In genomic region chr11:1747753-1748466, GRCh38 we compare ENCODE assay signal across 12 cellular contexts. TPM values are rescaled to one million over a fixed set of nuclear protein-coding genes. Genes with fewer than 3 reads are reported as not detected.
DNase-seq lines count a peak whose midpoint lies in the region; ATAC-seq and TF ChIP-seq lines count a peak whose summit lies in the region.
"Had no signal": no experiment of that assay in that cellular context is flagged by ENCODE, and none has a peak within 500 bp of the region (broad histone marks: within the 10 kb centered on the region; RNA-seq: fewer than 3 reads in every experiment).

No MANE protein-coding gene starts in this region.

- intact Hi-C loops in heart left ventricle (cut with DNase I): no loop called here
- intact Hi-C loops in posterior vena cava (cut with DNase I): no loop called here

- peak overlapping the region in 8 of 10 experiments; percentile 16 to 57 (median 36); a peak in 10 of 20 replicates for H3K4me3 ChIP-seq in BLaER1 treated with 17β-estradiol and CSF1 and Interleukin-3, amounts not matched to agents 10 nM and 100 nM
- H3K4me3 ChIP-seq in heart left ventricle: peak overlapping the region in 11 of 12 donors; percentile 5 to 53 (median 44)

- peaks cover 0 to 29% (median 24%) of the 10 kb centered on the region in 11 experiments; a peak in 19 of 22 replicates for H3K27me3 ChIP-seq in BLaER1 treated with 17β-estradiol and CSF1 and Interleukin-3, amounts not matched to agents 10 nM and 100 nM
- H3K27me3 ChIP-seq in heart left ventricle: peaks cover 0 to 13% (median 3%) of the 10 kb centered on the region in 9 donors

- peaks cover 63 to 70% (median 67%) of the 10 kb centered on the region in 10 experiments for H3K4me1 ChIP-seq in BLaER1 treated with 17β-estradiol and CSF1 and Interleukin-3, amounts not matched to agents 10 nM and 100 nM
- H3K4me1 ChIP-seq in heart left ventricle: peaks cover 5 to 61% (median 36%) of the 10 kb centered on the region in 12 donors

- peaks cover 0 to 17% (median 6%) of the 10 kb centered on the region in 11 experiments; a peak in 13 of 22 replicates for H3K36me3 ChIP-seq in BLaER1 treated with 17β-estradiol and CSF1 and Interleukin-3, amounts not matched to agents 10 nM and 100 nM
- H3K36me3 ChIP-seq in heart left ventricle: peaks cover 0 to 10% (median 6%) of the 10 kb centered on the region in 9 donors

- H3K4me2 ChIP-seq in BLaER1 treated with 17β-estradiol and CSF1 and Interleukin-3, amounts not matched to agents 10 nM and 100 nM: peak overlapping the region; percentile 48 to 100 (median 94)

- H3K27ac Mint-ChIP-seq in activated naive CD8-positive, alpha-beta T cell treated with anti-CD3 and anti-CD28 coated beads for 36 hours: no peak overlapping the region
- no peak overlapping the region for H3K27ac Mint-ChIP-seq in activated naive CD4-positive, alpha-beta T cell treated with anti-CD3 and anti-CD28 coated beads, Interleukin-2, amount 10 ng/mL, durations not matched to agents 7 days and 5 days

- WGBS in heart left ventricle, 4 donors: 44 to 84% (median 52%) methylated on average over 19 to 50 of the region's 50 CpGs

- H3K9me3 ChIP-seq in BLaER1 treated with 17β-estradiol and CSF1 and Interleukin-3, amounts not matched to agents 10 nM and 100 nM (replicated peaks in 1 of 11): no peaks in the 10 kb centered on the region
- H3K9me3 ChIP-seq in heart left ventricle: no peaks in the 10 kb centered on the region

- peaks cover 17% of the 10 kb centered on the region for H3K4me1 Mint-ChIP-seq in activated naive CD8-positive, alpha-beta T cell treated with anti-CD3 and anti-CD28 coated beads for 36 hours
- H3K4me1 Mint-ChIP-seq in activated naive CD4-positive, alpha-beta T cell treated with anti-CD3 and anti-CD28 coated beads, Interleukin-2, amount 10 ng/mL, durations not matched to agents 7 days and 5 days: peaks cover 10% of the 10 kb centered on the region

- H3K27ac ChIP-seq in BLaER1 treated with 17β-estradiol and CSF1 and Interleukin-3, amounts not matched to agents 10 nM and 100 nM: peak overlapping the region in 1 of 11 experiments; percentile 38; a peak in 1 of 22 replicates
- no peak overlapping the region for H3K27ac ChIP-seq in heart left ventricle

- TF ChIP-seq POLR2A in heart left ventricle (IDR thresholded peaks at IDR 0.05): no peak

- peaks cover 25% of the 10 kb centered on the region for H3K27me3 Mint-ChIP-seq in activated naive CD8-positive, alpha-beta T cell treated with anti-CD3 and anti-CD28 coated beads for 36 hours
- H3K27me3 Mint-ChIP-seq in activated naive CD4-positive, alpha-beta T cell treated with anti-CD3 and anti-CD28 coated beads, Interleukin-2, amount 10 ng/mL, durations not matched to agents 7 days and 5 days: peaks cover 53% of the 10 kb centered on the region

- no peak for DNase-seq in activated naive CD8-positive, alpha-beta T cell treated with anti-CD3 and anti-CD28 coated beads for 36 hours
- DNase-seq in heart left ventricle (peak in 1 of 5 donors; percentile 49), posterior vena cava (ENCODE audit: low spot score) (peak; percentile 81), ecto neural progenitor cell (ENCODE audit: low spot score) (no peak)
- no peak for DNase-seq in activated naive CD4-positive, alpha-beta T cell treated with anti-CD3 and anti-CD28 coated beads, Interleukin-2, amount 10 ng/mL, durations not matched to agents 7 days and 5 days
- DNase-seq: NCI-H1105 had no signal

- H3K9ac ChIP-seq in BLaER1 treated with 17β-estradiol and CSF1 and Interleukin-3, amounts not matched to agents 10 nM and 100 nM: peak overlapping the region in 5 of 11 experiments; percentile 8 to 36 (median 26); a peak in 5 of 22 replicates

- no peak for TF ChIP-seq CTCF in heart left ventricle (IDR thresholded peaks at IDR 0.05)

- H3K9me3 Mint-ChIP-seq in activated naive CD8-positive, alpha-beta T cell treated with anti-CD3 and anti-CD28 coated beads for 36 hours: no peaks in the 10 kb centered on the region
- peaks cover 10% of the 10 kb centered on the region for H3K9me3 Mint-ChIP-seq in activated naive CD4-positive, alpha-beta T cell treated with anti-CD3 and anti-CD28 coated beads, Interleukin-2, amount 10 ng/mL, durations not matched to agents 7 days and 5 days

- ATAC-seq in heart left ventricle (peak in 1 of 4 donors; percentile 8), GM21576 (IDR thresholded peaks at IDR 0.05; ENCODE audit: unreplicated experiment) (no peak), GM18868 (IDR thresholded peaks at IDR 0.05; ENCODE audit: unreplicated experiment) (no peak)

- CTCF ChIA-PET in activated naive CD4-positive, alpha-beta T cell treated with anti-CD3 and anti-CD28 coated beads, Interleukin-2, amount 10 ng/mL, durations not matched to agents 7 days and 5 days (lab: Charles Lee): no interaction called here

- no peaks in the 10 kb centered on the region for H3K36me3 Mint-ChIP-seq in activated naive CD8-positive, alpha-beta T cell treated with anti-CD3 and anti-CD28 coated beads for 36 hours
- peaks cover 5% of the 10 kb centered on the region for H3K36me3 Mint-ChIP-seq in activated naive CD4-positive, alpha-beta T cell treated with anti-CD3 and anti-CD28 coated beads, Interleukin-2, amount 10 ng/mL, durations not matched to agents 7 days and 5 days

- peak overlapping the region; percentile 8 for H3K4me3 Mint-ChIP-seq in activated naive CD8-positive, alpha-beta T cell treated with anti-CD3 and anti-CD28 coated beads for 36 hours
- no peak overlapping the region for H3K4me3 Mint-ChIP-seq in activated naive CD4-positive, alpha-beta T cell treated with anti-CD3 and anti-CD28 coated beads, Interleukin-2, amount 10 ng/mL, durations not matched to agents 7 days and 5 days

- H4K20me1 ChIP-seq in BLaER1 treated with 17β-estradiol and CSF1 and Interleukin-3, amounts not matched to agents 10 nM and 100 nM: peaks cover 0 to 73% (median 24%) of the 10 kb centered on the region in 11 experiments; a peak in 15 of 22 replicates

RNA-seq across cellular contexts. Expression of gene IFITM10, which starts 2.5 kb away (rescaled TPM):
- not detected for total RNA-seq in activated naive CD8-positive, alpha-beta T cell treated with anti-CD3 and anti-CD28 coated beads for 36 hours
- 1 to 10 TPM in 1 of 9 donors, under 1 TPM in 8; 0.23 to 3.6 (median 0.56) TPM for total RNA-seq in heart left ventricle
- under 1 TPM; 0.12 to 0.19 TPM for polyA plus RNA-seq in heart left ventricle
- total RNA-seq in posterior vena cava: 1 to 10 TPM; 1.4 to 2.4 TPM
- total RNA-seq: neural crest cell, SK-MEL-5 had no signal

RNA-seq across cellular contexts. Expression of gene CTSD, which starts 15.8 kb away (rescaled TPM):
- total RNA-seq in activated naive CD8-positive, alpha-beta T cell treated with anti-CD3 and anti-CD28 coated beads for 36 hours: 10 to 100 TPM; 40.9 to 43.0 TPM
- total RNA-seq in heart left ventricle: 1,000 to 10,000 TPM in 3 of 9 donors, 100 to 1,000 TPM in 6; 580 to 1,779 (median 722) TPM
- polyA plus RNA-seq in heart left ventricle: 1,000 to 10,000 TPM in 1 of 2 donors, 100 to 1,000 TPM in 1; 420 to 1,089 TPM
- 100 to 1,000 TPM; 351 to 519 TPM for total RNA-seq in posterior vena cava

RNA-seq across cellular contexts. Expression of gene KRTAP5-6, which starts 50.9 kb away (rescaled TPM):
- total RNA-seq in activated naive CD8-positive, alpha-beta T cell treated with anti-CD3 and anti-CD28 coated beads for 36 hours: not detected
- total RNA-seq in heart left ventricle (not detected), posterior vena cava (not detected)
- polyA plus RNA-seq in heart left ventricle: not detected
- total RNA-seq: esophagus mucosa, neural crest cell, SK-MEL-5 had no signal

Comparison
In these comparisons a context has a peak if more than half of its experiments do, and no peak if none do; other contexts are left out.
1. RNA of gene CTSD, which starts 15.8 kb away (total RNA-seq): 580 to 1,779 TPM in heart left ventricle and 351 to 519 TPM in posterior vena cava; 40.9 to 43.0 TPM in activated naive CD8-positive, alpha-beta T cell treated with anti-CD3 and anti-CD28 coated beads for 36 hours; every median in the first group is over 4 times any median in the second.